In the genomic region with DNA sequence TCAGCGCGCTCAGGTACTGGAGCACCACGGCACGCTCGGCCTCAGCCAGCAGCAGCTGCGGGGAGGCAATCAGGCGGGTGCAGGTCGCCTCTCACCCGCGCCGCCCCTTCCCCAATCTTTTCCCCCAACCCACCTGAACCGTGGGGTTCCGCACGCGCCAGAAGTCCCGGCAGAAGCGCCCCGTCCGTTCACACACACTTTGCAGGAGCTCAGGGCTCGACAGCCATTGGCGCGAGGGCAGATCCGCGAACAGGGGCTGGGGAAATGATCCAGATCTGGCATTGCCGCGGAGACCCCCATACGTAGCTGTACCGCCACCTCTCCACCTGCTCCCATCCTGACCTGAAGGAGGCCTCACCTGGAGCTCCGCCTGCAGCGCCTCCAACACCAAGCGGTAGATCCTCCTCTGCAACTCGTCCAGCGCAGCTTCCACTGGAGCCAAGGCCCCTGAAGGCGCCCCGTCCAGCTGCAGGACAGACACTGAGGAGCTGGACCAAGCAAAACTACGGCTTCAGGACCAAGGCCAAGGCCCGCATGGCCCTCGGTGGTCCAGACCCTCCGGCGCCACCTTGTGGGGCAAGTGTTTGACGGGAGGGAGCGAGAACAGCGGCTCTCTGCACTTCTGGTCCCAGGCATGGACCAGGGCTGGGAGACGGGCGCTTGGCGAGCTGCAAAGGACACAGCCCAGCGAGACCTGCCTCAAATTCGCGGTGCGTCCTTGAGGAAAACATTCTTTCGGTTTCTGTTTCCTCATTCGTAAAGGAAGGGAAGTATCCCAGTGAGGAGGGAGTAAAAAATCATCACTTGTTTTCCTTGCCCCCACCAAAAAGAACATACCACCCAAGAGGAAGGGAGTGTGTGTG, we compare ENCODE assay signal across 8 cellular contexts. TPM values are rescaled to one million over a fixed set of nuclear protein-coding genes. Genes with fewer than 3 reads are reported as not detected.
DNase-seq lines count a peak whose midpoint lies in the region; ATAC-seq, FAIRE-seq and TF ChIP-seq lines count a peak whose summit lies in the region.

No MANE protein-coding gene starts in this region.

- peak; percentile 68 for ATAC-seq in left lung
- no peak for ATAC-seq in GM21447 (IDR thresholded peaks at IDR 0.05; ENCODE audit: unreplicated experiment)

- H3K9me3 ChIP-seq in left lung: no peaks in the 10 kb centered on the region

- H3K4me3 ChIP-seq in coronary artery (peak overlapping the region; percentile 97), left lung (peak overlapping the region in 1 of 2 donors; percentile 81)

- H3K27me3 ChIP-seq in left lung: peaks cover 0 to 11% of the 10 kb centered on the region in 2 donors

- H3K36me3 ChIP-seq in left lung: no peaks in the 10 kb centered on the region

- H3K4me1 ChIP-seq in left lung: peaks cover 22 to 52% of the 10 kb centered on the region in 2 donors

- H3K27ac ChIP-seq in coronary artery (peak overlapping the region in 1 of 2 donors; percentile 99), left lung (peak overlapping the region in 1 of 2 donors; percentile 97)

- TF ChIP-seq CTCF in coronary artery (IDR thresholded peaks at IDR 0.05) (peak; percentile 71), left lung (IDR thresholded peaks at IDR 0.05) (peak; percentile 70 to 82)

- DNase-seq in AG08396 (ENCODE audit: low spot score) (peak; percentile 87), GM19239 (ENCODE audit: insufficient read length, low spot score) (no peak), NCI-H226 (peak; percentile 84), coronary artery (ENCODE audit: low spot score) (peak; percentile 93), left lung (peak; percentile 91 to 96)
- peak; percentile 92 for DNase-seq in activated CD4-positive, alpha-beta T cell treated with anti-CD3 and anti-CD28 coated beads for 48 hours
- peak; percentile 90 for DNase-seq in stimulated activated CD4-positive, alpha-beta T cell treated with anti-CD3 and anti-CD28 coated beads, Interleukin-2, amount 100 ng/mL, for 24 hours

- intact Hi-C loops in left lung (cut with DNase I): loop anchor here in 1 of 2 donors (10.0 kb wide), 1 partner anchor 210 kb away; no protein-coding TSS in a partner anchor

- FAIRE-seq in GM19239 (lab: Jason Lieb, UNC): peak; percentile 96

RNA-seq across cellular contexts. Expression of a gene that starts 1.5 kb away (rescaled TPM):
- total RNA-seq in left lung: 10 to 100 TPM; 36.8 to 44.7 TPM

RNA-seq across cellular contexts. Expression of a gene that starts 4.7 kb away (rescaled TPM):
- 10 to 100 TPM; 10.9 to 16.9 TPM for total RNA-seq in left lung

RNA-seq across cellular contexts. Expression of a gene that starts 6.7 kb away (rescaled TPM):
- total RNA-seq in left lung: 10 to 100 TPM; 47.7 to 81.4 TPM

RNA-seq across cellular contexts. Expression of a gene that starts 13.7 kb away (rescaled TPM):
- 10 to 100 TPM; 14.8 to 21.2 TPM for total RNA-seq in left lung

RNA-seq across cellular contexts. Expression of a gene that starts 14.9 kb away (rescaled TPM):
- total RNA-seq in left lung: 10 to 100 TPM; 29.5 to 36.7 TPM
